14 cellular contexts compared by ENCODE assay signal in the genomic region with DNA sequence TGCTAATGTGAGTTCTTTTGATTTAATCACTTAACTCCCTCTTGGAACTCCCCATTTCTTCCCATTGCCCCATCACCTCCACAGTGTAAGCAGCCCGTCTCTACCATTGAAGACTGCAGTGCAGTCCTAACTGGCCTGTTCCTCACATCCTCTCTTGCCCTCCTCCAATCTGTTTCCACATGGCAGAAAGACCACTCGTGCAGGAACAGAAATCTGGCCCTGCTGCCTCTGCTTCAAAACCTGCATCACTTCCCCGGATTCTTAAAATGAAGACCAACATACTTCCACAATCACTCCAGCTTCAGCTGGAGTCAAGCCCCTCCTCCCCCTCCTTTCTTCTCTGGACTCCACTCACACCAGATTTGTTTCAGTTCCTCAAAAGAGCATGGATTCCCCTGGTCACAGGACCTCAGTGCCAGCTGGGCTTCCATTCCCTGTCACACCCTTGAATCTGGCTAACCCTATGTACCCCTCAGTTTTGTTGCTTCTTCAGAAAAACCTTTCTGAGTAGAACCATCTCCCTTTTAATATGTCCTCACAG.
DNase-seq lines count a peak whose midpoint lies in the region; ATAC-seq and TF ChIP-seq lines count a peak whose summit lies in the region.
"Had no signal": no experiment of that assay in that cellular context is flagged by ENCODE, and none has a peak within 500 bp of the region (broad histone marks: within the 10 kb centered on the region; RNA-seq: fewer than 3 reads in every experiment).

No MANE protein-coding gene starts in this region.

- H3K9ac ChIP-seq in OCI-LY3 (ENCODE audit: low read length): peak overlapping the region; percentile 2; the same call in 1 of the 2 replicates

- H3K36me3 ChIP-seq in OCI-LY3 (replicated peaks; ENCODE audit: low read depth, low read length) (peaks cover 3% of the 10 kb centered on the region), right atrium auricular region (no peaks in the 10 kb centered on the region)
- H3K36me3 ChIP-seq: Peyer's patch had no signal

- DNase-seq in CD1c-positive myeloid dendritic cell (ENCODE audit: extremely low spot score) (peak; percentile 75), right atrium auricular region (ENCODE audit: low spot score) (peak; percentile 60), sciatic nerve (ENCODE audit: low spot score) (peak; percentile 60), RKO (ENCODE audit: low spot score) (no peak), osteocyte (ENCODE audit: extremely low spot score, unreplicated experiment) (no peak)
- DNase-seq: central memory CD4-positive, alpha-beta T cell; immature natural killer cell; NCI-H510A treated with DMSO at 0.1 percent for 48 hours had no signal

- TF ChIP-seq CTCF in OCI-LY3 (IDR thresholded peaks at IDR 0.05; ENCODE audit: low read depth, low read length) (no peak), right atrium auricular region (IDR thresholded peaks at IDR 0.05) (no peak), osteocyte (IDR thresholded peaks at IDR 0.05) (no peak)

- intact Hi-C loops in sciatic nerve (cut with DNase I): no loop called here

- no peaks in the 10 kb centered on the region for H3K27me3 ChIP-seq in OCI-LY3 (ENCODE audit: low read depth, low read length)
- no peaks in the 10 kb centered on the region for H3K27me3 ChIP-seq in right atrium auricular region
- H3K27me3 ChIP-seq: Peyer's patch had no signal

- peak overlapping the region; percentile 69 for H2AFZ ChIP-seq in OCI-LY3 (ENCODE audit: low read depth, low read length)

- H3K27me3 Mint-ChIP-seq in osteocyte (ENCODE audit: unreplicated experiment): no peaks in the 10 kb centered on the region

- H3K4me1 Mint-ChIP-seq in osteocyte (ENCODE audit: unreplicated experiment): peaks cover 35% of the 10 kb centered on the region
- H3K4me1 Mint-ChIP-seq: immature natural killer cell had no signal

- H3K27ac Mint-ChIP-seq in osteocyte (ENCODE audit: unreplicated experiment): no peak overlapping the region
- H3K27ac Mint-ChIP-seq: activated naive CD4-positive, alpha-beta T cell treated with anti-CD3 and anti-CD28 coated beads, Interleukin-2, amount 50 U/mL, for 72 hours; immature natural killer cell; T-helper 1 cell treated with Interleukin-12 subunit alpha and Interleukin-12 subunit beta and Interleukin-4 antibody, amounts not matched to agents 30 μg/mL and 1 μg/mL, for 36 hours had no signal

- H3K4me3 Mint-ChIP-seq in osteocyte (ENCODE audit: unreplicated experiment): no peak overlapping the region
- H3K4me3 Mint-ChIP-seq: immature natural killer cell; T-helper 1 cell treated with Interleukin-12 subunit alpha and Interleukin-12 subunit beta and Interleukin-4 antibody, amounts not matched to agents 30 μg/mL and 1 μg/mL, for 36 hours had no signal

- H3K9me3 ChIP-seq in OCI-LY3 (ENCODE audit: insufficient read depth, low read length) (peaks cover 4% of the 10 kb centered on the region), right atrium auricular region (peaks cover 0 to 5% of the 10 kb centered on the region in 2 donors)
- H3K9me3 ChIP-seq: Peyer's patch had no signal

- no peaks in the 10 kb centered on the region for H3K9me3 Mint-ChIP-seq in osteocyte (ENCODE audit: unreplicated experiment)
- H3K9me3 Mint-ChIP-seq: activated naive CD4-positive, alpha-beta T cell treated with anti-CD3 and anti-CD28 coated beads, Interleukin-2, amount 50 U/mL, for 72 hours; T-helper 1 cell treated with Interleukin-12 subunit alpha and Interleukin-12 subunit beta and Interleukin-4 antibody, amounts not matched to agents 30 μg/mL and 1 μg/mL, for 36 hours had no signal

- H3K27ac ChIP-seq in OCI-LY3 (ENCODE audit: low read length): no peak overlapping the region
- peak overlapping the region in 1 of 2 donors; percentile 7 for H3K27ac ChIP-seq in right atrium auricular region
- H3K27ac ChIP-seq: Peyer's patch had no signal

- peak; percentile 80 for ATAC-seq in sciatic nerve
- ATAC-seq in HG03378 (IDR thresholded peaks at IDR 0.05; ENCODE audit: unreplicated experiment): no peak
- no peak for ATAC-seq in HG03354 (IDR thresholded peaks at IDR 0.05; ENCODE audit: poor library complexity, severe bottlenecking, unreplicated experiment)
- ATAC-seq: activated naive CD4-positive, alpha-beta T cell treated with anti-CD3 and anti-CD28 coated beads, Interleukin-2, amount 50 U/mL, for 72 hours had no signal

- H4K20me1 ChIP-seq in OCI-LY3 (ENCODE audit: insufficient read depth, low read length): no peaks in the 10 kb centered on the region

- no peaks in the 10 kb centered on the region for H3K79me2 ChIP-seq in OCI-LY3 (ENCODE audit: low read length)

- H3K4me1 ChIP-seq in OCI-LY3 (ENCODE audit: low read length) (peaks cover 29% of the 10 kb centered on the region), right atrium auricular region (peaks cover 0 to 10% of the 10 kb centered on the region in 2 donors)
- H3K4me1 ChIP-seq: Peyer's patch had no signal

- H3K36me3 Mint-ChIP-seq in osteocyte (ENCODE audit: unreplicated experiment): no peaks in the 10 kb centered on the region
- H3K36me3 Mint-ChIP-seq: activated naive CD4-positive, alpha-beta T cell treated with anti-CD3 and anti-CD28 coated beads, Interleukin-2, amount 50 U/mL, for 72 hours; immature natural killer cell had no signal

- H3K4me3 ChIP-seq in OCI-LY3 (ENCODE audit: low read length) (no peak overlapping the region), right atrium auricular region (no peak overlapping the region)
- H3K4me3 ChIP-seq: Peyer's patch had no signal

- H3K4me2 ChIP-seq in OCI-LY3 (ENCODE audit: low read length): peak overlapping the region; percentile 64

Comparison
In these comparisons a context has a peak if more than half of its experiments do, and no peak if none do; other contexts are left out.
1. DNase-seq: peak in CD1c-positive myeloid dendritic cell (single experiment), right atrium auricular region (single experiment) and sciatic nerve (single experiment); none in RKO (single experiment) and osteocyte (single experiment).